Comparison of ENCODE assay signal across 17 cellular contexts in the genomic region with DNA sequence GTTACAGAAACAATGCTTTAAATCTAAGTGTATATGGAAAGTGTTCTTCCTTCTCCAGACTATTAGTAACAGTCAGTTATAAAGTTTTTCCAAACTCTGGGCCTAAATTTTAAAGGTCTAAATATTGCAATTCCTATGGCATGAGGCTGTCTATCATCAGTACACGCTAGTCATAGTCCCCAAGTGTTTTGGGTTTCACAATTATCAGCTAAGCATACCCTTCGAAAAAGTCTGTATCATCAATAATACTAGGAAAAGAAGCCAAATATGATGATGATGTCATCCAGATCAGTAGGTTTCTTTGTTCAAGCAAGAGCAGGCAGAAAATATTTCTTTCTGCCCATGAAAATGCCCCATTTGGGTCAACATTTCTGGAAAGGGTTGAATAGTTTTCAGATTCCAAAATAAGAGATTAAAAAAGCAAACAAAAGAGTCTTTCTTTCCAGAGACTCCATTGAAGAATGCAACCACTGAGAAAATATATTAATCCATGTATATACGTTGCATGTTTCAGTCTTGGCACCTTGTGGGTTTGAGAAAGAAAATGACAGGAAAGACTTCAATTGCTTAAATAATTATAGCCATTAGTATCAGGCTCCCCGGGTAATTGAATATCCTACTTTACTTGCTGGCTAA.
"Had no signal": no experiment of that assay in that cellular context is flagged by ENCODE, and none has a peak within 500 bp of the region (broad histone marks: within the 10 kb centered on the region; RNA-seq: fewer than 3 reads in every experiment).

No MANE protein-coding gene starts in this region.

- H3K4me3 ChIP-seq: adrenal gland, colonic mucosa, left lung, tibial artery had no signal

- H3K9me3 ChIP-seq: adrenal gland, colonic mucosa, left lung, tibial artery had no signal

- FAIRE-seq: urothelium cell line had no signal

- DNase-seq: activated CD4-positive, alpha-beta memory T cell treated with anti-CD3 and anti-CD28 coated beads, Interleukin-2, amount 10 ng/mL, durations not matched to agents 7 days and 5 days; activated CD4-positive, alpha-beta T cell treated with anti-CD3 and anti-CD28 coated beads for 4 hours; activated effector memory CD4-positive, alpha-beta T cell treated with Interleukin-2 at 50 U/mL for 16 hours; activated naive CD4-positive, alpha-beta T cell treated with anti-CD3 and anti-CD28 coated beads, Interleukin-2, amount 50 U/mL, for 16 hours; activated T-cell treated with anti-CD3 and anti-CD28 coated beads, Interleukin-2, amount 50 U/mL, for 24 hours; adrenal gland; caudate nucleus; colonic mucosa; head of caudate nucleus; islet precursor cell; left lung; mesendoderm; nucleus accumbens; stimulated activated CD4-positive, alpha-beta T cell treated with anti-CD3 and anti-CD28 coated beads, Interleukin-1b, Interleukin-23, amount 100 ng/mL, for 48 hours; T-helper 17 cell; tibial artery had no signal

- H3K4me1 ChIP-seq: colonic mucosa had no signal

- H3K27me3 ChIP-seq: adrenal gland, colonic mucosa, left lung, tibial artery had no signal

- H3K36me3 ChIP-seq: adrenal gland, colonic mucosa, left lung, tibial artery had no signal

- H3K27ac ChIP-seq: adrenal gland, colonic mucosa, left lung had no signal
